In the genomic region with DNA sequence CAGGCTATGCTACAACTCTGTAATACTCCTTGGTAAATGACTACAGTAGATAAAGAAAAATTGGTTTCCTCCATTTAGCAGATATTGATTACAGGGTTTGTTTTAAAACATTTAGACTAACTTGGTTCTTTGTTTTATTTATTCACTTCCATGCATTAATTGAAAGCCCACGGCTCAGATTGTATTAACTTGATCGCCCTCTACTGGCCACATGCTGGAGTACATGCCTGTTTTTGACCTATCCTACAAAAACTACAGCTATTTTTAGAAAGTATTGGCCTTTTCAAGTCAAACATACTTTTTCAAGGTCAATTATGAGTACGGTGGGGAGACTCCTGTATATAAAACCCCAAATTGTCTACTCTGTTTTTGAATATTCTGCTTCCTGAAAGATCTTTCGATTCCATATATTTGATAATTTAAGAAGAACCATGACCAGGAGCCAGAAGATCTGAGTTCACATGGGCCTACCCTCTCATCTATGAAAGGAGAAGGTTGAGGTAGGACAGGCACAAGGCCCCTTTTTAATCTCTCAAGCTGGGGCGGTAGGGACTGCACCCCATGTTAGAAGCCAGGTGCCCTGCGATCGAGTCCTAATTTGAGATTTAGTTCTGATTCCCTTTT, we compare ENCODE assay signal across 8 cellular contexts. TPM values are rescaled to one million over a fixed set of nuclear protein-coding genes. Genes with fewer than 3 reads are reported as not detected.
DNase-seq lines count a peak whose midpoint lies in the region; TF ChIP-seq lines count a peak whose summit lies in the region.

No MANE protein-coding gene starts in this region.

- no peaks in the 10 kb centered on the region for H3K79me2 ChIP-seq in SK-N-SH (ENCODE audit: insufficient read depth)

- H3K4me1 Mint-ChIP-seq in type B pancreatic cell (ENCODE audit: unreplicated experiment) = no peaks in the 10 kb centered on the region

- H3K4me1 ChIP-seq in SK-N-SH (ENCODE audit: control insufficient read depth in 1 of 2, insufficient read depth in 2 of 2, low read depth in 1 of 2, low read length in 1 of 2) = no peaks in the 10 kb centered on the region

- H3K27me3 ChIP-seq in SK-N-SH (ENCODE audit: insufficient read depth) = no peaks in the 10 kb centered on the region

- no peak for TF ChIP-seq EP300 in SK-N-SH (IDR thresholded peaks at IDR 0.05; ENCODE audit: borderline replicate concordance in 1 of 2, low read depth in 1 of 2, low read length in 1 of 2)

- POLR2A ChIA-PET in AG04449 (lab: Yijun Ruan, JAX) = no interaction called here
- POLR2A ChIA-PET in SK-N-SH (lab: Yijun Ruan, JAX) = no interaction called here

- H3K4me3 ChIP-seq in AG04449 (ENCODE audit: low read depth, low read length) (no peak overlapping the region), SK-N-SH (ENCODE audit: low read depth in 2 of 2, low read length in 1 of 2) (no peak overlapping the region), coronary artery (no peak overlapping the region)

- H3K9me3 Mint-ChIP-seq in type B pancreatic cell = no peaks in the 10 kb centered on the region

- no peaks in the 10 kb centered on the region for H4K20me1 ChIP-seq in SK-N-SH (ENCODE audit: insufficient read depth)

- TF ChIP-seq CTCF in AG04449 (IDR thresholded peaks at IDR 0.05; ENCODE audit: insufficient read depth, low read length, missing control alignments) (peak; percentile 60), SK-N-SH (IDR thresholded peaks at IDR 0.05) (peak; percentile 100), coronary artery (IDR thresholded peaks at IDR 0.05) (peak; percentile 29), type B pancreatic cell (conservative IDR thresholded peaks at IDR 0.05) (peak; percentile 95)

- no peaks in the 10 kb centered on the region for H3K9me2 ChIP-seq in SK-N-SH

- WGBS in SK-N-SH (ENCODE audit: low lambda C conversion rate) = 18% methylated on average over 7 of the region's 7 CpGs

- no peaks in the 10 kb centered on the region for H3K36me3 Mint-ChIP-seq in type B pancreatic cell

- no peaks in the 10 kb centered on the region for H3F3A ChIP-seq in SK-N-SH (replicated peaks; ENCODE audit: insufficient read depth)

- peaks cover 33% of the 10 kb centered on the region for H3K27me3 Mint-ChIP-seq in type B pancreatic cell

- H3K4me3 Mint-ChIP-seq in type B pancreatic cell = no peak overlapping the region

- no peak overlapping the region for H3K27ac Mint-ChIP-seq in type B pancreatic cell

- CTCF ChIA-PET in AG04449 (lab: Yijun Ruan, JAX) (interaction anchor here (0.7 to 5.0 kb wide), 33 partner anchors 8 to 808 kb away, joined by 3 to 72 read pairs (median 4); no protein-coding TSS in a partner anchor), SK-N-SH (lab: Yijun Ruan, JAX) (interaction anchor here (0.6 to 5.2 kb wide), 105 partner anchors 8 to 991 kb away, joined by 3 to 198 read pairs (median 4); partner anchors contain the start of gene CA10)

- no peaks in the 10 kb centered on the region for H3K36me3 ChIP-seq in SK-N-SH (replicated peaks in 1 of 2; ENCODE audit: control insufficient read depth in 1 of 2, insufficient read depth in 2 of 2, low read length in 1 of 2)

- H3K9me3 ChIP-seq in SK-N-SH = no peaks in the 10 kb centered on the region

- H3K4me2 ChIP-seq in SK-N-SH = no peak overlapping the region

- DNase-seq in AG04449 (ENCODE audit: low read depth, low spot score) (no peak), GM04504 (ENCODE audit: low read depth) (peak; percentile 28), KG1 (lab: John Stamatoyannopoulos, UW) (peak; percentile 44), SK-N-SH (peak; percentile 69), coronary artery (ENCODE audit: low spot score) (no peak), middle frontal gyrus (ENCODE audit: extremely low spot score, low spot score) (peak; percentile 50), type B pancreatic cell (ENCODE audit: extremely low spot score, unreplicated experiment) (no peak), activated gamma-delta T cell treated with Interleukin-2 at 50 U/mL for 16 hours (no peak)

- no peak overlapping the region for H3K9ac ChIP-seq in SK-N-SH

- peak; percentile 93 for TF ChIP-seq RAD21 in SK-N-SH (IDR thresholded peaks at IDR 0.05; ENCODE audit: low read length)

- H3K27ac ChIP-seq in SK-N-SH (ENCODE audit: low read depth in 2 of 2, low read length in 1 of 2) (no peak overlapping the region), coronary artery (no peak overlapping the region)

- no peak overlapping the region for H2AFZ ChIP-seq in SK-N-SH (ENCODE audit: low read depth)

TF ChIP-seq in SK-N-SH, 30 proteins besides CTCF, POLR2A, EP300 and RAD21:
- no peak for TF ChIP-seq TAF1 (IDR thresholded peaks at IDR 0.05; ENCODE audit: borderline replicate concordance, low read depth, low read length)
- no peak for TF ChIP-seq MXI1 (IDR thresholded peaks at IDR 0.05; ENCODE audit: low read depth, low read length)
- TF ChIP-seq SMC3 (IDR thresholded peaks at IDR 0.05; ENCODE audit: low read depth, low read length) = peak; percentile 85

RNA-seq across cellular contexts. Expression of gene CA10, which starts 51.8 kb away (rescaled TPM):
- not detected in 2 replicates for polyA plus RNA-seq in SK-N-SH (2012; rRNA removed)
- polyA plus RNA-seq in SK-N-SH (2012; cell fraction: cytosol; rRNA removed) = 0.03 and 0.04 TPM in 2 replicates
- polyA plus RNA-seq in SK-N-SH (2012; cell fraction: nucleus; rRNA removed) = not detected in 2 replicates
- total RNA-seq in type B pancreatic cell (ENCODE audit: low replicate concordance) = 0.90 and 2.2 TPM in 2 replicates

Comparison
In these comparisons a context has a peak if more than half of its experiments do, and no peak if none do; other contexts are left out.
1. DNase-seq: peak in GM04504 (single experiment), KG1 (single experiment), SK-N-SH (single experiment) and middle frontal gyrus (single experiment); none in AG04449 (single experiment), coronary artery (single experiment), type B pancreatic cell (single experiment) and activated gamma-delta T cell treated with Interleukin-2 at 50 U/mL for 16 hours (single experiment).
2. CTCF ChIP-seq: peak in every context shown above with its lines; median percentile 100 in SK-N-SH; 95 in type B pancreatic cell; 60 in AG04449; 29 in coronary artery.